In genomic region chr4:183658362-183659028, GRCh38 we compare ENCODE assay signal across 8 cellular contexts. TPM values are rescaled to one million over a fixed set of nuclear protein-coding genes. Genes with fewer than 3 reads are reported as not detected.
A peak's percentile ranks its signal among the peaks of the same experiment; 100 is the strongest.
DNase-seq lines count a peak whose midpoint lies in the region; ATAC-seq and TF ChIP-seq lines count a peak whose summit lies in the region.

No MANE protein-coding gene starts in this region.

- no peaks in the 10 kb centered on the region for H3K9me3 Mint-ChIP-seq in CD4-positive, CD25-positive, alpha-beta regulatory T cell
- no peaks in the 10 kb centered on the region for H3K9me3 Mint-ChIP-seq in activated T-cell treated with anti-CD3 and anti-CD28 coated beads, Interleukin-2, amount 50 U/mL, for 24 hours

- ATAC-seq in CD4-positive, CD25-positive, alpha-beta regulatory T cell (ENCODE audit: low read depth in 2 of 2) = no peak
- ATAC-seq in GM19452 (IDR thresholded peaks at IDR 0.05; ENCODE audit: unreplicated experiment) = peak; percentile 38
- peak; percentile 36 for ATAC-seq in foreskin keratinocyte

- H3K4me1 Mint-ChIP-seq in CD4-positive, CD25-positive, alpha-beta regulatory T cell = peaks cover 20 to 55% (median 40%) of the 10 kb centered on the region in 4 donors
- H3K4me1 Mint-ChIP-seq in activated T-cell treated with anti-CD3 and anti-CD28 coated beads, Interleukin-2, amount 50 U/mL, for 24 hours (ENCODE audit: low read depth) = peaks cover 33% of the 10 kb centered on the region

- TF ChIP-seq CTCF in KMS-11 (conservative IDR thresholded peaks at IDR 0.05; ENCODE audit: low read depth, low read length) (no peak), foreskin keratinocyte (conservative IDR thresholded peaks at IDR 0.05) (no peak), neutrophil (IDR thresholded peaks at IDR 0.05) (no peak)

- H3K4me1 ChIP-seq in CD4-positive, CD25-positive, alpha-beta regulatory T cell (ENCODE audit: control insufficient read depth, insufficient read depth, low read length, poor library complexity, severe bottlenecking) = peaks cover 27% of the 10 kb centered on the region
- H3K4me1 ChIP-seq in KMS-11 (ENCODE audit: low read depth, poor library complexity, severe bottlenecking) = peaks cover 17% of the 10 kb centered on the region
- H3K4me1 ChIP-seq in foreskin keratinocyte = peaks cover 4% of the 10 kb centered on the region
- peaks cover 23 to 29% of the 10 kb centered on the region in 2 experiments for H3K4me1 ChIP-seq in neutrophil (ENCODE audit: control insufficient read depth in 1 of 2, insufficient read depth in 1 of 2, low read depth in 1 of 2, low read length in 1 of 2)

- peak overlapping the region; percentile 88 for H3K9ac ChIP-seq in KMS-11

- H3K4me3 ChIP-seq in CD4-positive, CD25-positive, alpha-beta regulatory T cell (ENCODE audit: low read depth, low read length) = peak overlapping the region; percentile 98
- H3K4me3 ChIP-seq in KMS-11 (IDR thresholded peaks at IDR 0.05; ENCODE audit: insufficient read depth, low read depth, low read length) = peak overlapping the region; percentile 62
- H3K4me3 ChIP-seq in neutrophil (ENCODE audit: low read depth in 1 of 2, low read length in 1 of 2) = peak overlapping the region; percentile 77 to 89

- no peaks in the 10 kb centered on the region for H3K27me3 ChIP-seq in CD4-positive, CD25-positive, alpha-beta regulatory T cell (ENCODE audit: control insufficient read depth, insufficient read depth, low read length)
- H3K27me3 ChIP-seq in KMS-11 (ENCODE audit: insufficient read depth, low read depth) (no peaks in the 10 kb centered on the region), foreskin keratinocyte (no peaks in the 10 kb centered on the region), neutrophil (no peaks in the 10 kb centered on the region)

- no peaks in the 10 kb centered on the region for H4K20me1 ChIP-seq in KMS-11 (ENCODE audit: insufficient read depth)

- peak in 2 of 3 donors; percentile 8 to 16 for DNase-seq in CD4-positive, CD25-positive, alpha-beta regulatory T cell
- peak; percentile 72 for DNase-seq in activated T-cell treated with anti-CD3 and anti-CD28 coated beads, Interleukin-2, amount 50 U/mL, for 24 hours
- DNase-seq in foreskin keratinocyte = peak in 1 of 2 donors; percentile 24
- no peak for DNase-seq in epidermal melanocyte (ENCODE audit: insufficient read length, low spot score)
- DNase-seq in OCI-M2 (lab: John Stamatoyannopoulos, UW; ENCODE audit: unreplicated experiment) = no peak

- peaks cover 11% of the 10 kb centered on the region for H3K36me3 Mint-ChIP-seq in CD4-positive, CD25-positive, alpha-beta regulatory T cell
- peaks cover 47% of the 10 kb centered on the region for H3K36me3 Mint-ChIP-seq in activated T-cell treated with anti-CD3 and anti-CD28 coated beads, Interleukin-2, amount 50 U/mL, for 24 hours (ENCODE audit: low read depth)

- no peaks in the 10 kb centered on the region for H3K27me3 Mint-ChIP-seq in CD4-positive, CD25-positive, alpha-beta regulatory T cell
- H3K27me3 Mint-ChIP-seq in activated T-cell treated with anti-CD3 and anti-CD28 coated beads, Interleukin-2, amount 50 U/mL, for 24 hours = no peaks in the 10 kb centered on the region

- H3K4me3 Mint-ChIP-seq in CD4-positive, CD25-positive, alpha-beta regulatory T cell = peak overlapping the region; percentile 96
- H3K4me3 Mint-ChIP-seq in activated T-cell treated with anti-CD3 and anti-CD28 coated beads, Interleukin-2, amount 50 U/mL, for 24 hours = peak overlapping the region; percentile 93

- H3K27ac ChIP-seq in CD4-positive, CD25-positive, alpha-beta regulatory T cell (ENCODE audit: insufficient read depth, low read length, poor library complexity, severe bottlenecking) = peak overlapping the region; percentile 83
- peak overlapping the region; percentile 47 for H3K27ac ChIP-seq in KMS-11
- H3K27ac ChIP-seq in foreskin keratinocyte = peak overlapping the region; percentile 64
- H3K27ac ChIP-seq in neutrophil = peak overlapping the region; percentile 97

- peak overlapping the region; percentile 62 to 97 (median 95) for H3K27ac Mint-ChIP-seq in CD4-positive, CD25-positive, alpha-beta regulatory T cell
- H3K27ac Mint-ChIP-seq in activated T-cell treated with anti-CD3 and anti-CD28 coated beads, Interleukin-2, amount 50 U/mL, for 24 hours = peak overlapping the region; percentile 95

- peak overlapping the region; percentile 85 for H2AFZ ChIP-seq in KMS-11 (ENCODE audit: low read depth)

- no peaks in the 10 kb centered on the region for H3K9me3 ChIP-seq in CD4-positive, CD25-positive, alpha-beta regulatory T cell (ENCODE audit: control insufficient read depth in 2 of 2, low read length in 2 of 2)
- H3K9me3 ChIP-seq in neutrophil = no peaks in the 10 kb centered on the region

- H3K36me3 ChIP-seq in CD4-positive, CD25-positive, alpha-beta regulatory T cell (ENCODE audit: control insufficient read depth, insufficient read depth, low read length) = peaks cover 7% of the 10 kb centered on the region
- H3K36me3 ChIP-seq in KMS-11 (ENCODE audit: insufficient read depth) (no peaks in the 10 kb centered on the region), neutrophil (peaks cover 9% of the 10 kb centered on the region)

- peaks cover 43% of the 10 kb centered on the region; the same call in 1 of the 2 replicates for H3K79me2 ChIP-seq in KMS-11 (ENCODE audit: insufficient read depth, low read depth)

- H3K4me2 ChIP-seq in KMS-11 = peak overlapping the region; percentile 88

RNA-seq across cellular contexts. Expression of gene RWDD4, which starts 0.5 kb away (rescaled TPM):
- total RNA-seq in CD4-positive, CD25-positive, alpha-beta regulatory T cell = 9.9 TPM
- polyA plus RNA-seq in CD4-positive, CD25-positive, alpha-beta regulatory T cell = 10 to 100 TPM; 15.6 to 26.6 (median 19.7) TPM
- total RNA-seq in foreskin keratinocyte = 23.7 and 25.5 TPM in 2 replicates
- polyA plus RNA-seq in foreskin keratinocyte = 14.4 and 18.3 TPM in 2 replicates

RNA-seq across cellular contexts. Expression of gene TRAPPC11, which starts 0.6 kb away (rescaled TPM):
- total RNA-seq in CD4-positive, CD25-positive, alpha-beta regulatory T cell = 33.4 TPM
- polyA plus RNA-seq in CD4-positive, CD25-positive, alpha-beta regulatory T cell = 10 to 100 TPM; 18.4 to 22.8 (median 21.4) TPM
- total RNA-seq in foreskin keratinocyte = 22.2 and 23.2 TPM in 2 replicates
- polyA plus RNA-seq in foreskin keratinocyte = 9.8 and 9.9 TPM in 2 replicates

Comparison
In these comparisons a context has a peak if more than half of its experiments do, and no peak if none do; other contexts are left out.
1. ATAC-seq: peak in GM19452 (single experiment) and foreskin keratinocyte (single experiment); none in CD4-positive, CD25-positive, alpha-beta regulatory T cell (0 of 2).
2. DNase-seq: peak in CD4-positive, CD25-positive, alpha-beta regulatory T cell (2 of 3) and activated T-cell treated with anti-CD3 and anti-CD28 coated beads, Interleukin-2, amount 50 U/mL, for 24 hours (single experiment); none in epidermal melanocyte (single experiment) and OCI-M2 (single experiment).
3. H3K27ac ChIP-seq: peak in every context shown above with its lines; median percentile 97 in neutrophil; 83 in CD4-positive, CD25-positive, alpha-beta regulatory T cell; 64 in foreskin keratinocyte; 47 in KMS-11.
4. Peak in every context shown above with its lines, with median percentiles within 50 percentile points of each other: H3K4me3 ChIP-seq.